In genomic region chr1:89512996-89513395, GRCh38 we compare ENCODE assay signal across 20 cellular contexts. TPM values are rescaled to one million over a fixed set of nuclear protein-coding genes. Genes with fewer than 3 reads are reported as not detected.
A peak's percentile ranks its signal among the peaks of the same experiment; 100 is the strongest.
DNase-seq lines count a peak whose midpoint lies in the region; ATAC-seq, FAIRE-seq and TF ChIP-seq lines count a peak whose summit lies in the region.
"Had no signal": no experiment of that assay in that cellular context is flagged by ENCODE, and none has a peak within 500 bp of the region (broad histone marks: within the 10 kb centered on the region; RNA-seq: fewer than 3 reads in every experiment).

No MANE protein-coding gene starts in this region.

- peak; percentile 75 for ATAC-seq in WTC11
- no peak for ATAC-seq in HG02798 (IDR thresholded peaks at IDR 0.05; ENCODE audit: poor library complexity, unreplicated experiment)

- no peak overlapping the region for H3K27ac Mint-ChIP-seq in activated CD4-positive, alpha-beta T cell treated with anti-CD3 and anti-CD28 coated beads, Interleukin-2, amount 10 ng/mL, durations not matched to agents 24 days and 14 days
- H3K27ac Mint-ChIP-seq in WTC11 = no peak overlapping the region
- H3K27ac Mint-ChIP-seq: B cell; CD4-positive, alpha-beta T cell; CD8-positive, alpha-beta memory T cell had no signal

- peaks cover 7% of the 10 kb centered on the region for H3K36me3 Mint-ChIP-seq in activated CD4-positive, alpha-beta T cell treated with anti-CD3 and anti-CD28 coated beads, Interleukin-2, amount 10 ng/mL, durations not matched to agents 24 days and 14 days (ENCODE audit: low read depth)
- H3K36me3 Mint-ChIP-seq in WTC11 = peaks cover 16% of the 10 kb centered on the region
- H3K36me3 Mint-ChIP-seq: CD14-positive monocyte had no signal

- no peak overlapping the region for H3K4me3 Mint-ChIP-seq in activated CD4-positive, alpha-beta T cell treated with anti-CD3 and anti-CD28 coated beads, Interleukin-2, amount 10 ng/mL, durations not matched to agents 24 days and 14 days
- H3K4me3 Mint-ChIP-seq in WTC11 = no peak overlapping the region
- H3K4me3 Mint-ChIP-seq: B cell; CD14-positive monocyte; CD4-positive, alpha-beta T cell; CD8-positive, alpha-beta memory T cell had no signal

- H3K9me3 Mint-ChIP-seq in activated CD4-positive, alpha-beta T cell treated with anti-CD3 and anti-CD28 coated beads, Interleukin-2, amount 10 ng/mL, durations not matched to agents 24 days and 14 days = peaks cover 14% of the 10 kb centered on the region
- H3K9me3 Mint-ChIP-seq in WTC11 = peaks cover 49% of the 10 kb centered on the region

- CTCF ChIA-PET in WTC11 (lab: Charles Lee) = no interaction called here

- DNase-seq in activated CD4-positive, alpha-beta T cell treated with anti-CD3 and anti-CD28 coated beads, Interleukin-2, amount 10 ng/mL, durations not matched to agents 24 days and 14 days = peak; percentile 49
- no peak for DNase-seq in activated CD4-positive, alpha-beta T cell treated with anti-CD3 and anti-CD28 coated beads for 48 hours
- DNase-seq in WTC11 (ENCODE audit: low spot score) (no peak), iPS-NIHi11 (ENCODE audit: low spot score) (peak; percentile 14), D721Med (ENCODE audit: insufficient read length, low spot score) (no peak), NCI-H1092 (lab: John Stamatoyannopoulos, UW) (no peak)
- DNase-seq: CD4-positive, alpha-beta T cell; CD8-positive, alpha-beta memory T cell; DMS53; DMS79 treated with DMSO at 0.1 percent for 48 hours; GF-D8; H7; HCEC 1CT had no signal

- peaks cover 18% of the 10 kb centered on the region for H3K4me1 Mint-ChIP-seq in activated CD4-positive, alpha-beta T cell treated with anti-CD3 and anti-CD28 coated beads, Interleukin-2, amount 10 ng/mL, durations not matched to agents 24 days and 14 days
- H3K4me1 Mint-ChIP-seq in WTC11 = no peaks in the 10 kb centered on the region
- H3K4me1 Mint-ChIP-seq: B cell; CD8-positive, alpha-beta memory T cell had no signal

- no peak for TF ChIP-seq CTCF in WTC11 (IDR thresholded peaks at IDR 0.05)
- TF ChIP-seq CTCF in D721Med (IDR thresholded peaks at IDR 0.05; ENCODE audit: insufficient read depth, missing control alignments) = no peak

- POLR2A ChIA-PET in WTC11 (lab: Charles Lee) = no interaction called here

- intact Hi-C loops in activated CD4-positive, alpha-beta T cell treated with anti-CD3 and anti-CD28 coated beads, Interleukin-2, amount 10 ng/mL, durations not matched to agents 24 days and 14 days (cut with micrococcal nuclease) = no loop called here

- peaks cover 5% of the 10 kb centered on the region for H3K27me3 Mint-ChIP-seq in activated CD4-positive, alpha-beta T cell treated with anti-CD3 and anti-CD28 coated beads, Interleukin-2, amount 10 ng/mL, durations not matched to agents 24 days and 14 days
- no peaks in the 10 kb centered on the region; the same call in 1 of the 2 replicates for H3K27me3 Mint-ChIP-seq in WTC11 (ENCODE audit: low read depth)

- no peak for FAIRE-seq in D721Med (lab: Jason Lieb, UNC)
- FAIRE-seq: A204.1, GM12891, GM18507, H1 had no signal

TF ChIP-seq in WTC11, 78 proteins besides CTCF, POLR2A, EP300 and RAD21:
- TF ChIP-seq, protein P1, sequence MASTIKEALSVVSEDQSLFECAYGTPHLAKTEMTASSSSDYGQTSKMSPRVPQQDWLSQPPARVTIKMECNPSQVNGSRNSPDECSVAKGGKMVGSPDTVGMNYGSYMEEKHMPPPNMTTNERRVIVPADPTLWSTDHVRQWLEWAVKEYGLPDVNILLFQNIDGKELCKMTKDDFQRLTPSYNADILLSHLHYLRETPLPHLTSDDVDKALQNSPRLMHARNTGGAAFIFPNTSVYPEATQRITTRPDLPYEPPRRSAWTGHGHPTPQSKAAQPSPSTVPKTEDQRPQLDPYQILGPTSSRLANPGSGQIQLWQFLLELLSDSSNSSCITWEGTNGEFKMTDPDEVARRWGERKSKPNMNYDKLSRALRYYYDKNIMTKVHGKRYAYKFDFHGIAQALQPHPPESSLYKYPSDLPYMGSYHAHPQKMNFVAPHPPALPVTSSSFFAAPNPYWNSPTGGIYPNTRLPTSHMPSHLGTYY (CRISPR knock-in tag; IDR thresholded peaks at IDR 0.05) = no peak
- TF ChIP-seq, protein P2, sequence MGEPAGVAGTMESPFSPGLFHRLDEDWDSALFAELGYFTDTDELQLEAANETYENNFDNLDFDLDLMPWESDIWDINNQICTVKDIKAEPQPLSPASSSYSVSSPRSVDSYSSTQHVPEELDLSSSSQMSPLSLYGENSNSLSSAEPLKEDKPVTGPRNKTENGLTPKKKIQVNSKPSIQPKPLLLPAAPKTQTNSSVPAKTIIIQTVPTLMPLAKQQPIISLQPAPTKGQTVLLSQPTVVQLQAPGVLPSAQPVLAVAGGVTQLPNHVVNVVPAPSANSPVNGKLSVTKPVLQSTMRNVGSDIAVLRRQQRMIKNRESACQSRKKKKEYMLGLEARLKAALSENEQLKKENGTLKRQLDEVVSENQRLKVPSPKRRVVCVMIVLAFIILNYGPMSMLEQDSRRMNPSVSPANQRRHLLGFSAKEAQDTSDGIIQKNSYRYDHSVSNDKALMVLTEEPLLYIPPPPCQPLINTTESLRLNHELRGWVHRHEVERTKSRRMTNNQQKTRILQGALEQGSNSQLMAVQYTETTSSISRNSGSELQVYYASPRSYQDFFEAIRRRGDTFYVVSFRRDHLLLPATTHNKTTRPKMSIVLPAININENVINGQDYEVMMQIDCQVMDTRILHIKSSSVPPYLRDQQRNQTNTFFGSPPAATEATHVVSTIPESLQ (CRISPR knock-in tag; IDR thresholded peaks at IDR 0.05) = no peak
- TF ChIP-seq, protein P3, sequence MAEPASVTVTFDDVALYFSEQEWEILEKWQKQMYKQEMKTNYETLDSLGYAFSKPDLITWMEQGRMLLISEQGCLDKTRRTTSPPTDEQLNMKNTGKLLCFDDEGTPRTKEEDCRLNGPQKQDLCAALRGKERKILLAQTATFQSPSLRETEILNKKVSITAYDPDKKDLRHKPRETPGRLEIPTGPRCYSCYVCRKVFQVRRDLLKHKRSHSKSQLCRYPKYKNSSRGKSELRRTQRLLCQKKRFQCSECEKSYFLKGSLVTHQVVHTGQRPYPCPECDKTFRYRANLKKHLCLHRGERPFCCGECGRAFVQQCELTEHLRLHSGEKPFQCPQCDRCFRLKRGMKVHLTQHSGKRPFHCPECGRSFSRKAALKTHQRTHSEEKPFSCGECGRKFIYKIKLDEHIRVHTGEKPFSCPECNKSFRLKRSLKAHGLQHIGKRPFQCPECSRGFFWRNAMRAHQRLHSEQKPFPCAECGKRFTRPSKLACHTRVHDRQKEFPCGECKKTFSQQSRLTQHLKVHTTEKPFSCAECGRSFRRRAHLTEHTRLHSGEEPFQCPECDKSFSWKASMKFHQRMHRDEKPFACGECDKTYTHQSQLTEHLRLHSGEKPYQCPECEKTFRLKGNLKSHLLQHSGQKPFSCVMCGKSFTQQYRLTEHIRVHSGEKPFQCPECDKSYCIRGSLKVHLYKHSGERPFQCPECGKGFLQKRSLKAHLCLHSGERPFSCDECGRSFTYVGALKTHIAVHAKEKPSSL (CRISPR knock-in tag; conservative IDR thresholded peaks at IDR 0.05) = no peak
- no peak for TF ChIP-seq CREM (CRISPR knock-in tag; IDR thresholded peaks at IDR 0.05)
- no peak for TF ChIP-seq ZNF512 (CRISPR knock-in tag; IDR thresholded peaks at IDR 0.05; ENCODE audit: borderline replicate concordance)
- TF ChIP-seq E2F1 (CRISPR knock-in tag; IDR thresholded peaks at IDR 0.05) = no peak
- TF ChIP-seq MAX (CRISPR knock-in tag; IDR thresholded peaks at IDR 0.05) = no peak
- TF ChIP-seq, protein P4, sequence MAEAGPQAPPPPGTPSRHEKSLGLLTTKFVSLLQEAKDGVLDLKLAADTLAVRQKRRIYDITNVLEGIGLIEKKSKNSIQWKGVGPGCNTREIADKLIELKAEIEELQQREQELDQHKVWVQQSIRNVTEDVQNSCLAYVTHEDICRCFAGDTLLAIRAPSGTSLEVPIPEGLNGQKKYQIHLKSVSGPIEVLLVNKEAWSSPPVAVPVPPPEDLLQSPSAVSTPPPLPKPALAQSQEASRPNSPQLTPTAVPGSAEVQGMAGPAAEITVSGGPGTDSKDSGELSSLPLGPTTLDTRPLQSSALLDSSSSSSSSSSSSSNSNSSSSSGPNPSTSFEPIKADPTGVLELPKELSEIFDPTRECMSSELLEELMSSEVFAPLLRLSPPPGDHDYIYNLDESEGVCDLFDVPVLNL (CRISPR knock-in tag; IDR thresholded peaks at IDR 0.05; ENCODE audit: borderline replicate concordance, low read depth) = no peak
- no peak for TF ChIP-seq GABPB1 (CRISPR knock-in tag; IDR thresholded peaks at IDR 0.05)
- TF ChIP-seq MXD4 (CRISPR knock-in tag; IDR thresholded peaks at IDR 0.05; ENCODE audit: borderline replicate concordance) = no peak
- no peak for TF ChIP-seq FOXP1 (CRISPR knock-in tag; IDR thresholded peaks at IDR 0.05; ENCODE audit: borderline replicate concordance)

RNA-seq across cellular contexts. Expression of gene LRRC8B, which starts 11.6 kb away (rescaled TPM):
- total RNA-seq in activated CD4-positive, alpha-beta T cell treated with anti-CD3 and anti-CD28 coated beads, Interleukin-2, amount 10 ng/mL, durations not matched to agents 24 days and 14 days = 74.5 and 76.8 TPM in 2 replicates
- total RNA-seq in WTC11 (2021) = 23.6 to 25.5 TPM (median 24.2 TPM) in 3 replicates

Comparison
In these comparisons a context has a peak if more than half of its experiments do, and no peak if none do; other contexts are left out.
1. DNase-seq: peak in activated CD4-positive, alpha-beta T cell treated with anti-CD3 and anti-CD28 coated beads, Interleukin-2, amount 10 ng/mL, durations not matched to agents 24 days and 14 days (single experiment) and iPS-NIHi11 (single experiment); none in activated CD4-positive, alpha-beta T cell treated with anti-CD3 and anti-CD28 coated beads for 48 hours (single experiment), WTC11 (single experiment), D721Med (single experiment) and NCI-H1092 (single experiment).